ENCODE assay signal across 21 cellular contexts in genomic region chr6:20447581-20448132, GRCh38. TPM values are rescaled to one million over a fixed set of nuclear protein-coding genes. Genes with fewer than 3 reads are reported as not detected.
DNase-seq lines count a peak whose midpoint lies in the region; ATAC-seq and TF ChIP-seq lines count a peak whose summit lies in the region.
"Had no signal": no experiment of that assay in that cellular context is flagged by ENCODE, and none has a peak within 500 bp of the region (broad histone marks: within the 10 kb centered on the region; RNA-seq: fewer than 3 reads in every experiment).

No MANE protein-coding gene starts in this region.

- no peaks in the 10 kb centered on the region for H3K27me3 ChIP-seq in CD4-positive, CD25-positive, alpha-beta regulatory T cell (ENCODE audit: control insufficient read depth, insufficient read depth, low read length)
- H3K27me3 ChIP-seq in A673 (replicated peaks; ENCODE audit: insufficient read depth, low read depth, low read length, poor library complexity) (no peaks in the 10 kb centered on the region), esophagus squamous epithelium (no peaks in the 10 kb centered on the region)
- H3K27me3 ChIP-seq: BLaER1 treated with 17β-estradiol and CSF1 and Interleukin-3, amounts not matched to agents 10 nM and 100 nM; body of pancreas; esophagus muscularis mucosa; right atrium auricular region; spleen had no signal

- H3K27me3 Mint-ChIP-seq in CD4-positive, CD25-positive, alpha-beta regulatory T cell = no peaks in the 10 kb centered on the region
- H3K27me3 Mint-ChIP-seq in HFFc6 (ENCODE audit: insufficient read depth) (no peaks in the 10 kb centered on the region; the same call in 1 of the 2 replicates), mesothelial cell of epicardium (ENCODE audit: low read depth) (no peaks in the 10 kb centered on the region)
- H3K27me3 Mint-ChIP-seq: naive thymus-derived CD8-positive, alpha-beta T cell had no signal

- no peaks in the 10 kb centered on the region for H3K4me1 ChIP-seq in CD4-positive, CD25-positive, alpha-beta regulatory T cell (ENCODE audit: control insufficient read depth, insufficient read depth, low read length, poor library complexity, severe bottlenecking)
- H3K4me1 ChIP-seq in A673 (ENCODE audit: insufficient read depth, low read length, poor library complexity, severe bottlenecking) (no peaks in the 10 kb centered on the region), esophagus squamous epithelium (peaks cover 0 to 5% (median 3%) of the 10 kb centered on the region in 3 donors)
- H3K4me1 ChIP-seq: body of pancreas, right atrium auricular region had no signal

- H3K27ac Mint-ChIP-seq in CD4-positive, CD25-positive, alpha-beta regulatory T cell = peak overlapping the region in 2 of 3 donors; percentile 5 to 15
- H3K27ac Mint-ChIP-seq in HFFc6 = peak overlapping the region; percentile 17
- peak overlapping the region; percentile 50 for H3K27ac Mint-ChIP-seq in mesothelial cell of epicardium

- H3K36me3 Mint-ChIP-seq in CD4-positive, CD25-positive, alpha-beta regulatory T cell = peaks cover 27% of the 10 kb centered on the region
- peaks cover 44% of the 10 kb centered on the region for H3K36me3 Mint-ChIP-seq in HFFc6 (ENCODE audit: low read depth)
- peaks cover 24% of the 10 kb centered on the region for H3K36me3 Mint-ChIP-seq in mesothelial cell of epicardium

- 47 to 49% methylated on average over 4 of the region's 4 CpGs for WGBS in esophagus squamous epithelium, 2 donors

- TF ChIP-seq POLR2A in esophagus squamous epithelium (IDR thresholded peaks at IDR 0.05) = no peak

- H3K4me1 Mint-ChIP-seq in CD4-positive, CD25-positive, alpha-beta regulatory T cell = peaks cover 40 to 73% (median 46%) of the 10 kb centered on the region in 4 donors
- peaks cover 28% of the 10 kb centered on the region for H3K4me1 Mint-ChIP-seq in HFFc6 (ENCODE audit: low read depth)
- peaks cover 16% of the 10 kb centered on the region for H3K4me1 Mint-ChIP-seq in mesothelial cell of epicardium

- H3K36me3 ChIP-seq in CD4-positive, CD25-positive, alpha-beta regulatory T cell (ENCODE audit: control insufficient read depth, insufficient read depth, low read length) = no peaks in the 10 kb centered on the region
- H3K36me3 ChIP-seq in A673 (ENCODE audit: insufficient read depth, low read length, poor library complexity, severe bottlenecking) (no peaks in the 10 kb centered on the region), esophagus squamous epithelium (no peaks in the 10 kb centered on the region)
- H3K36me3 ChIP-seq: esophagus muscularis mucosa, right atrium auricular region had no signal

- no peak overlapping the region for H3K27ac ChIP-seq in CD4-positive, CD25-positive, alpha-beta regulatory T cell (ENCODE audit: insufficient read depth, low read length, poor library complexity, severe bottlenecking)
- no peak overlapping the region for H3K27ac ChIP-seq in A673 (ENCODE audit: low read depth, low read length, poor library complexity, severe bottlenecking)
- no peak overlapping the region for H3K27ac ChIP-seq in esophagus squamous epithelium
- H3K27ac ChIP-seq: body of pancreas, esophagus muscularis mucosa, right atrium auricular region had no signal

- no TSS peak for BruUV-seq in A673 (replicated peaks; lab: Mats Ljungman, UMichigan)

- H3K9me3 Mint-ChIP-seq in CD4-positive, CD25-positive, alpha-beta regulatory T cell = no peaks in the 10 kb centered on the region
- H3K9me3 Mint-ChIP-seq in HFFc6 (no peaks in the 10 kb centered on the region; the same call in 1 of the 2 replicates), mesothelial cell of epicardium (peaks cover 21% of the 10 kb centered on the region)

- intact Hi-C loops in A673 (cut with micrococcal nuclease; ENCODE audit: unreplicated experiment) (no loop called here), esophagus squamous epithelium (cut with DNase I) (no loop called here), Right ventricle myocardium inferior (cut with DNase I) (no loop called here)

- CTCF ChIA-PET in A673 (lab: Charles Lee) = no interaction called here

- no peak for TF ChIP-seq CTCF in HFFc6 (IDR thresholded peaks at IDR 0.05)
- TF ChIP-seq CTCF in fibroblast of mammary gland (conservative IDR thresholded peaks at IDR 0.05; ENCODE audit: control insufficient read depth, insufficient read depth, low read depth, low read length) = no peak
- no peak for TF ChIP-seq CTCF in mesothelial cell of epicardium (IDR thresholded peaks at IDR 0.05; ENCODE audit: unreplicated experiment)
- no peak for TF ChIP-seq CTCF in A673 (conservative IDR thresholded peaks at IDR 0.05; ENCODE audit: low read depth, low read length)
- TF ChIP-seq CTCF in esophagus squamous epithelium (IDR thresholded peaks at IDR 0.05) = no peak

- no peaks in the 10 kb centered on the region for H3K9me3 ChIP-seq in CD4-positive, CD25-positive, alpha-beta regulatory T cell (ENCODE audit: control insufficient read depth in 2 of 2, low read length in 2 of 2)
- H3K9me3 ChIP-seq in A673 (ENCODE audit: low read depth, low read length, poor library complexity, severe bottlenecking) (peaks cover 6% of the 10 kb centered on the region), esophagus squamous epithelium (no peaks in the 10 kb centered on the region)
- H3K9me3 ChIP-seq: body of pancreas, esophagus muscularis mucosa, right atrium auricular region, spleen had no signal

- H3K4me3 ChIP-seq in CD4-positive, CD25-positive, alpha-beta regulatory T cell (ENCODE audit: low read depth, low read length) = no peak overlapping the region
- H3K4me3 ChIP-seq in fibroblast of mammary gland (ENCODE audit: control insufficient read depth, low read depth, low read length) (no peak overlapping the region), A673 (ENCODE audit: low read depth, low read length, poor library complexity, severe bottlenecking) (no peak overlapping the region), esophagus squamous epithelium (no peak overlapping the region)
- H3K4me3 ChIP-seq: BLaER1 treated with 17β-estradiol and CSF1 and Interleukin-3, amounts not matched to agents 10 nM and 100 nM; body of pancreas; esophagus muscularis mucosa; right atrium auricular region; spleen had no signal

- POLR2A ChIA-PET in A673 (lab: Charles Lee; ENCODE audit: low non-redundant PET) = no interaction called here

- H3K4me3 Mint-ChIP-seq in CD4-positive, CD25-positive, alpha-beta regulatory T cell = no peak overlapping the region
- H3K4me3 Mint-ChIP-seq in HFFc6 (no peak overlapping the region), mesothelial cell of epicardium (no peak overlapping the region)

- DNase-seq in CD4-positive, CD25-positive, alpha-beta regulatory T cell = no peak
- no peak for DNase-seq in HFFc6
- peak; percentile 24 for DNase-seq in fibroblast of mammary gland (ENCODE audit: low read depth)
- no peak for DNase-seq in mesothelial cell of epicardium (ENCODE audit: low spot score in 2 of 2, unreplicated experiment in 2 of 2)
- DNase-seq in A673 (ENCODE audit: low spot score) = no peak
- DNase-seq in esophagus squamous epithelium (lab: John Stamatoyannopoulos, UW) = no peak
- DNase-seq in Right ventricle myocardium inferior (ENCODE audit: missing footprints) = no peak
- DNase-seq: activated CD4-positive, alpha-beta T cell treated with anti-CD3 and anti-CD28 coated beads, Interleukin-2, amount 50 U/mL, for 48 hours; activated CD4-positive, CD25-positive, alpha-beta regulatory T cell; activated effector memory CD4-positive, alpha-beta T cell treated with Interleukin-2 at 50 U/mL for 16 hours; body of pancreas; naive thymus-derived CD8-positive, alpha-beta T cell; NCI-H2171 treated with DMSO at 0.1 percent for 48 hours; NCI-H524; spleen; stimulated activated CD4-positive, alpha-beta T cell treated with anti-CD3 and anti-CD28 coated beads, Interleukin-4, amount 100 ng/mL, for 4 hours; stimulated activated naive CD4-positive, alpha-beta T cell had no signal

- no peak for ATAC-seq in CD4-positive, CD25-positive, alpha-beta regulatory T cell (ENCODE audit: low read depth in 2 of 2)
- ATAC-seq in HG02884 (IDR thresholded peaks at IDR 0.05; ENCODE audit: unreplicated experiment) (no peak), Right ventricle myocardium inferior (no peak)
- ATAC-seq: body of pancreas; naive thymus-derived CD8-positive, alpha-beta T cell had no signal

RNA-seq across cellular contexts. Expression of gene E2F3, which starts 46.0 kb away (rescaled TPM):
- total RNA-seq in CD4-positive, CD25-positive, alpha-beta regulatory T cell = 14.0 TPM
- 1 to 10 TPM; 5.2 to 8.5 (median 7.1) TPM for polyA plus RNA-seq in CD4-positive, CD25-positive, alpha-beta regulatory T cell
- 10 to 100 TPM; 16.3 to 18.5 (median 17.3) TPM for total RNA-seq in HFFc6 (2021; fragmentation: NEBNext Ultra II Directional; extraction: Animal tissue kit (Norgen Biotek cat#: 25700))
- total RNA-seq in mesothelial cell of epicardium = 24.2 to 24.7 TPM (median 24.4 TPM) in 3 replicates
- total RNA-seq in A673 (2021) = 41.3 and 42.4 TPM in 2 replicates
- 1 to 10 TPM; 5.4 to 7.1 (median 6.1) TPM for total RNA-seq in esophagus squamous epithelium
- 6.4 TPM for total RNA-seq in Right ventricle myocardium inferior
